ENCODE assay signal across 16 cellular contexts in genomic region chr10:26464632-26465280, GRCh38. TPM values are rescaled to one million over a fixed set of nuclear protein-coding genes. Genes with fewer than 3 reads are reported as not detected.
DNase-seq lines count a peak whose midpoint lies in the region; ATAC-seq and TF ChIP-seq lines count a peak whose summit lies in the region.
"Had no signal": no experiment of that assay in that cellular context is flagged by ENCODE, and none has a peak within 500 bp of the region (broad histone marks: within the 10 kb centered on the region; RNA-seq: fewer than 3 reads in every experiment).

No MANE protein-coding gene starts in this region.

- no peak for DNase-seq in activated CD8-positive, alpha-beta T cell treated with anti-CD3 and anti-CD28 coated beads for 36 hours
- no peak for DNase-seq in activated CD8-positive, alpha-beta T cell treated with anti-CD3 and anti-CD28 coated beads, Interleukin-2, amount 10 ng/mL, durations not matched to agents 7 days and 5 days
- no peak for DNase-seq in stimulated activated naive CD8-positive, alpha-beta T cell treated with anti-CD3 and anti-CD28 coated beads, Interleukin-15, Interleukin-2, amounts not matched to agents 100 U/mL and 50 U/mL, for 24 hours
- DNase-seq in WTC11 (ENCODE audit: low spot score) (no peak), 8988T (no peak), A172 (ENCODE audit: low spot score) (no peak)
- DNase-seq: activated CD8-positive, alpha-beta memory T cell treated with anti-CD3 and anti-CD28 coated beads, Interleukin-2, amount 50 U/mL, for 4 hours; left ventricle myocardium superior; MG63; NCI-H2081 treated with DMSO at 0.1 percent for 48 hours; NCI-H526; substantia nigra had no signal

- peaks cover 60% of the 10 kb centered on the region for H3K36me3 Mint-ChIP-seq in activated CD8-positive, alpha-beta T cell treated with anti-CD3 and anti-CD28 coated beads for 36 hours (ENCODE audit: low read depth)
- H3K36me3 Mint-ChIP-seq in activated CD8-positive, alpha-beta T cell treated with anti-CD3 and anti-CD28 coated beads, Interleukin-2, amount 10 ng/mL, durations not matched to agents 7 days and 5 days (ENCODE audit: low read depth): peaks cover 63% of the 10 kb centered on the region
- no peaks in the 10 kb centered on the region for H3K36me3 Mint-ChIP-seq in WTC11

- no peak overlapping the region for H3K4me3 Mint-ChIP-seq in activated CD8-positive, alpha-beta T cell treated with anti-CD3 and anti-CD28 coated beads for 36 hours
- H3K4me3 Mint-ChIP-seq in activated CD8-positive, alpha-beta T cell treated with anti-CD3 and anti-CD28 coated beads, Interleukin-2, amount 10 ng/mL, durations not matched to agents 7 days and 5 days: no peak overlapping the region
- no peak overlapping the region for H3K4me3 Mint-ChIP-seq in WTC11

- no peaks in the 10 kb centered on the region for H4K20me1 ChIP-seq in SU-DHL-6 (ENCODE audit: low read depth, low read length)

- H3K36me3 ChIP-seq in SU-DHL-6 (ENCODE audit: low read length): peaks cover 18% of the 10 kb centered on the region
- H3K36me3 ChIP-seq: MG63, prostate gland had no signal

- ATAC-seq in activated CD8-positive, alpha-beta T cell treated with anti-CD3 and anti-CD28 coated beads for 36 hours: peak; percentile 38
- no peak for ATAC-seq in activated CD8-positive, alpha-beta T cell treated with anti-CD3 and anti-CD28 coated beads, Interleukin-2, amount 10 ng/mL, durations not matched to agents 7 days and 5 days
- ATAC-seq in GM21529 (IDR thresholded peaks at IDR 0.05; ENCODE audit: unreplicated experiment) (peak; percentile 43), WTC11 (no peak)
- peak; percentile 71 for ATAC-seq in stimulated activated naive CD8-positive, alpha-beta T cell treated with anti-CD3 and anti-CD28 coated beads, Interleukin-15, Interleukin-2, amounts not matched to agents 100 U/mL and 50 U/mL, for 24 hours
- ATAC-seq: left ventricle myocardium superior, Panc1 had no signal

- peaks cover 97% of the 10 kb centered on the region for H3K79me2 ChIP-seq in SU-DHL-6 (ENCODE audit: insufficient read depth, low read length)

- H3K9me3 Mint-ChIP-seq in activated CD8-positive, alpha-beta T cell treated with anti-CD3 and anti-CD28 coated beads for 36 hours: peaks cover 6% of the 10 kb centered on the region
- no peaks in the 10 kb centered on the region for H3K9me3 Mint-ChIP-seq in activated CD8-positive, alpha-beta T cell treated with anti-CD3 and anti-CD28 coated beads, Interleukin-2, amount 10 ng/mL, durations not matched to agents 7 days and 5 days (ENCODE audit: insufficient read depth)
- 0 out of 2 replicates have a peak, but pooled peaks cover 4% of the 10 kb centered on the region for H3K9me3 Mint-ChIP-seq in WTC11

- H3F3A ChIP-seq in SU-DHL-6 (ENCODE audit: insufficient read depth): peaks cover 53% of the 10 kb centered on the region

- no peak overlapping the region for H3K4me3 ChIP-seq in SU-DHL-6 (ENCODE audit: insufficient read depth, low read length, poor library complexity, severe bottlenecking)
- H3K4me3 ChIP-seq: MG63, prostate gland had no signal

- H3K4me2 ChIP-seq in SU-DHL-6 (ENCODE audit: low read depth, low read length, poor library complexity, severe bottlenecking): peak overlapping the region; percentile 51

- peak overlapping the region; percentile 23 for H3K9ac ChIP-seq in SU-DHL-6 (ENCODE audit: low read length)

- H3K27me3 Mint-ChIP-seq in activated CD8-positive, alpha-beta T cell treated with anti-CD3 and anti-CD28 coated beads for 36 hours: no peaks in the 10 kb centered on the region
- H3K27me3 Mint-ChIP-seq in activated CD8-positive, alpha-beta T cell treated with anti-CD3 and anti-CD28 coated beads, Interleukin-2, amount 10 ng/mL, durations not matched to agents 7 days and 5 days (ENCODE audit: low read depth): no peaks in the 10 kb centered on the region
- no peaks in the 10 kb centered on the region; the same call in 1 of the 2 replicates for H3K27me3 Mint-ChIP-seq in WTC11 (ENCODE audit: low read depth)

- peak overlapping the region; percentile 95 for H3K27ac ChIP-seq in SU-DHL-6 (ENCODE audit: low read depth, low read length)
- H3K27ac ChIP-seq: prostate gland had no signal

- CTCF ChIA-PET in activated CD8-positive, alpha-beta T cell treated with anti-CD3 and anti-CD28 coated beads for 36 hours (lab: Charles Lee): interaction anchor here (0.6 kb wide), 1 partner anchor 11 kb away, joined by 4 read pairs; no protein-coding TSS in a partner anchor
- CTCF ChIA-PET in activated CD8-positive, alpha-beta T cell treated with anti-CD3 and anti-CD28 coated beads, Interleukin-2, amount 10 ng/mL, durations not matched to agents 7 days and 5 days (lab: Charles Lee): no interaction called here
- CTCF ChIA-PET in WTC11 (lab: Charles Lee): no interaction called here

- H3K4me1 Mint-ChIP-seq in activated CD8-positive, alpha-beta T cell treated with anti-CD3 and anti-CD28 coated beads for 36 hours (ENCODE audit: low read depth): peaks cover 82% of the 10 kb centered on the region
- H3K4me1 Mint-ChIP-seq in activated CD8-positive, alpha-beta T cell treated with anti-CD3 and anti-CD28 coated beads, Interleukin-2, amount 10 ng/mL, durations not matched to agents 7 days and 5 days (ENCODE audit: low read depth): peaks cover 68% of the 10 kb centered on the region
- no peaks in the 10 kb centered on the region for H3K4me1 Mint-ChIP-seq in WTC11

- H3K9me3 ChIP-seq in SU-DHL-6 (ENCODE audit: insufficient read depth, low read length): no peaks in the 10 kb centered on the region
- H3K9me3 ChIP-seq: MG63, prostate gland had no signal

- no peak for TF ChIP-seq CTCF in activated CD8-positive, alpha-beta T cell treated with anti-CD3 and anti-CD28 coated beads for 36 hours (IDR thresholded peaks at IDR 0.05)
- TF ChIP-seq CTCF in SU-DHL-6 (IDR thresholded peaks at IDR 0.05; ENCODE audit: insufficient read depth, low read length, poor library complexity, severe bottlenecking) (no peak), WTC11 (IDR thresholded peaks at IDR 0.05) (no peak)

- POLR2A ChIA-PET in activated CD8-positive, alpha-beta T cell treated with anti-CD3 and anti-CD28 coated beads for 36 hours (lab: Charles Lee): interaction anchor here (1.1 kb wide), 1 partner anchor 10 kb away, joined by 3 read pairs; no protein-coding TSS in a partner anchor
- POLR2A ChIA-PET in activated CD8-positive, alpha-beta T cell treated with anti-CD3 and anti-CD28 coated beads, Interleukin-2, amount 10 ng/mL, durations not matched to agents 7 days and 5 days (lab: Charles Lee): interaction anchor here (0.9 kb wide), 1 partner anchor 23 kb away, joined by 3 read pairs; no protein-coding TSS in a partner anchor
- POLR2A ChIA-PET in WTC11 (lab: Charles Lee): no interaction called here

- H3K27me3 ChIP-seq in SU-DHL-6 (ENCODE audit: low read length): no peaks in the 10 kb centered on the region
- H3K27me3 ChIP-seq: MG63 had no signal

- H3K27ac Mint-ChIP-seq in activated CD8-positive, alpha-beta T cell treated with anti-CD3 and anti-CD28 coated beads for 36 hours: peak overlapping the region; percentile 70
- H3K27ac Mint-ChIP-seq in activated CD8-positive, alpha-beta T cell treated with anti-CD3 and anti-CD28 coated beads, Interleukin-2, amount 10 ng/mL, durations not matched to agents 7 days and 5 days: no peak overlapping the region
- no peak overlapping the region for H3K27ac Mint-ChIP-seq in WTC11

- no peak overlapping the region for H2AFZ ChIP-seq in SU-DHL-6 (ENCODE audit: low read depth, low read length, severe bottlenecking)

- intact Hi-C loops in activated CD8-positive, alpha-beta T cell treated with anti-CD3 and anti-CD28 coated beads for 36 hours (cut with micrococcal nuclease): loop anchor here (2.0 kb wide), 1 partner anchor 16 kb away; no protein-coding TSS in a partner anchor

- no peaks in the 10 kb centered on the region for H3K9me2 ChIP-seq in SU-DHL-6 (replicated peaks; ENCODE audit: insufficient read depth, low read length)

TF ChIP-seq in WTC11, 78 proteins besides CTCF, POLR2A, EP300 and RAD21 (continues in another document):
- TF ChIP-seq, protein P1, sequence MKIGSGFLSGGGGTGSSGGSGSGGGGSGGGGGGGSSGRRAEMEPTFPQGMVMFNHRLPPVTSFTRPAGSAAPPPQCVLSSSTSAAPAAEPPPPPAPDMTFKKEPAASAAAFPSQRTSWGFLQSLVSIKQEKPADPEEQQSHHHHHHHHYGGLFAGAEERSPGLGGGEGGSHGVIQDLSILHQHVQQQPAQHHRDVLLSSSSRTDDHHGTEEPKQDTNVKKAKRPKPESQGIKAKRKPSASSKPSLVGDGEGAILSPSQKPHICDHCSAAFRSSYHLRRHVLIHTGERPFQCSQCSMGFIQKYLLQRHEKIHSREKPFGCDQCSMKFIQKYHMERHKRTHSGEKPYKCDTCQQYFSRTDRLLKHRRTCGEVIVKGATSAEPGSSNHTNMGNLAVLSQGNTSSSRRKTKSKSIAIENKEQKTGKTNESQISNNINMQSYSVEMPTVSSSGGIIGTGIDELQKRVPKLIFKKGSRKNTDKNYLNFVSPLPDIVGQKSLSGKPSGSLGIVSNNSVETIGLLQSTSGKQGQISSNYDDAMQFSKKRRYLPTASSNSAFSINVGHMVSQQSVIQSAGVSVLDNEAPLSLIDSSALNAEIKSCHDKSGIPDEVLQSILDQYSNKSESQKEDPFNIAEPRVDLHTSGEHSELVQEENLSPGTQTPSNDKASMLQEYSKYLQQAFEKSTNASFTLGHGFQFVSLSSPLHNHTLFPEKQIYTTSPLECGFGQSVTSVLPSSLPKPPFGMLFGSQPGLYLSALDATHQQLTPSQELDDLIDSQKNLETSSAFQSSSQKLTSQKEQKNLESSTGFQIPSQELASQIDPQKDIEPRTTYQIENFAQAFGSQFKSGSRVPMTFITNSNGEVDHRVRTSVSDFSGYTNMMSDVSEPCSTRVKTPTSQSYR (CRISPR knock-in tag; IDR thresholded peaks at IDR 0.05): no peak
- no peak for TF ChIP-seq FOXP4 (CRISPR knock-in tag; IDR thresholded peaks at IDR 0.05)

RNA-seq across cellular contexts. Expression of gene APBB1IP, which starts 26.6 kb away (rescaled TPM):
- total RNA-seq in activated CD8-positive, alpha-beta T cell treated with anti-CD3 and anti-CD28 coated beads for 36 hours: 10 to 100 TPM; 61.9 to 64.8 TPM
- total RNA-seq in activated CD8-positive, alpha-beta T cell treated with anti-CD3 and anti-CD28 coated beads, Interleukin-2, amount 10 ng/mL, durations not matched to agents 7 days and 5 days: 10 to 100 TPM; 75.9 to 76.0 TPM
- 0.16 to 0.22 TPM (median 0.18 TPM) in 3 replicates for total RNA-seq in WTC11 (2021)
- total RNA-seq in A172 (2014; rRNA removed; shearing (Covaris generic)): not detected in 2 replicates

Comparison
In these comparisons a context has a peak if more than half of its experiments do, and no peak if none do; other contexts are left out.
1. ATAC-seq: peak in activated CD8-positive, alpha-beta T cell treated with anti-CD3 and anti-CD28 coated beads for 36 hours (single experiment), GM21529 (single experiment) and stimulated activated naive CD8-positive, alpha-beta T cell treated with anti-CD3 and anti-CD28 coated beads, Interleukin-15, Interleukin-2, amounts not matched to agents 100 U/mL and 50 U/mL, for 24 hours (single experiment); none in activated CD8-positive, alpha-beta T cell treated with anti-CD3 and anti-CD28 coated beads, Interleukin-2, amount 10 ng/mL, durations not matched to agents 7 days and 5 days (single experiment) and WTC11 (single experiment).
2. RNA of gene APBB1IP, which starts 26.6 kb away (total RNA-seq): 75.9 to 76.0 TPM in activated CD8-positive, alpha-beta T cell treated with anti-CD3 and anti-CD28 coated beads, Interleukin-2, amount 10 ng/mL, durations not matched to agents 7 days and 5 days and 61.9 to 64.8 TPM in activated CD8-positive, alpha-beta T cell treated with anti-CD3 and anti-CD28 coated beads for 36 hours; 0.16 to 0.22 TPM in WTC11 and not detected in A172; every median in the first group is over 10 times any median in the second.